35 cellular contexts compared by ENCODE assay signal in genomic region chrY:7182591-7182990, GRCh38.
"Had no signal": no experiment of that assay in that cellular context is flagged by ENCODE, and none has a peak within 500 bp of the region (broad histone marks: within the 10 kb centered on the region; RNA-seq: fewer than 3 reads in every experiment).

No MANE protein-coding gene starts in this region.

- DNase-seq: Karpas-422, Kasumi-1, MG63, MM.1S, MV-4-11, NCI-H1048, NCI-H1092, NCI-H1092 treated with DMSO at 0.1 percent for 48 hours, NCI-H1105, NCI-H1105 treated with DMSO at 0.1 percent for 48 hours, NCI-H1417, NCI-H1417 treated with DMSO at 0.1 percent for 48 hours, NCI-H1436, NCI-H1436 treated with DMSO at 0.1 percent for 48 hours, NCI-H146, NCI-H1694, NCI-H1694 treated with DMSO at 0.1 percent for 48 hours, NCI-H187, NCI-H187 treated with DMSO at 0.1 percent for 48 hours, NCI-H1930, NCI-H2029, NCI-H2029 treated with DMSO at 0.1 percent for 48 hours, NCI-H2081, NCI-H2081 treated with DMSO at 0.1 percent for 48 hours, NCI-H2107, NCI-H2171, NCI-H2171 treated with DMSO at 0.1 percent for 48 hours, NCI-H2227 treated with DMSO at 0.1 percent for 48 hours, NCI-H226, NCI-H345, NCI-H446, NCI-H446 treated with DMSO at 0.1 percent for 48 hours, NCI-H510A, NCI-H510A treated with DMSO at 0.1 percent for 48 hours, NCI-H524 had no signal
